8 cellular contexts compared by ENCODE assay signal in genomic region chr19:54464624-54465266, GRCh38. TPM values are rescaled to one million over a fixed set of nuclear protein-coding genes. Genes with fewer than 3 reads are reported as not detected.
DNase-seq lines count a peak whose midpoint lies in the region; ATAC-seq and TF ChIP-seq lines count a peak whose summit lies in the region.

No MANE protein-coding gene starts in this region.

- H3K36me3 Mint-ChIP-seq in natural killer cell treated with Interleukin-12 subunit alpha and Interleukin-12 subunit beta and Interleukin-15 and Interleukin-18, amount 100 ng/mL, for 72 hours: no peaks in the 10 kb centered on the region

- H3K27ac ChIP-seq in Peyer's patch: peak overlapping the region; percentile 95 to 100 (median 98)

- peak; percentile 34 for ATAC-seq in GM21360 (IDR thresholded peaks at IDR 0.05; ENCODE audit: unreplicated experiment)
- peak; percentile 73 to 80 for ATAC-seq in natural killer cell treated with Interleukin-12 subunit alpha and Interleukin-12 subunit beta and Interleukin-15 and Interleukin-18, amount 100 ng/mL, for 72 hours
- ATAC-seq in stimulated activated naive CD8-positive, alpha-beta T cell treated with anti-CD3 and anti-CD28 coated beads, Interleukin-15, amount 100 ng/mL, for 72 hours: peak; percentile 66

- H3K9me3 Mint-ChIP-seq in natural killer cell treated with Interleukin-12 subunit alpha and Interleukin-12 subunit beta and Interleukin-15 and Interleukin-18, amount 100 ng/mL, for 72 hours: no peaks in the 10 kb centered on the region
- no peaks in the 10 kb centered on the region for H3K9me3 Mint-ChIP-seq in stimulated activated naive CD8-positive, alpha-beta T cell treated with anti-CD3 and anti-CD28 coated beads, Interleukin-15, amount 100 ng/mL, for 72 hours

- peak in 3 of 6 experiments; percentile 16 to 41 (median 30) for TF ChIP-seq CTCF in Peyer's patch (IDR thresholded peaks at IDR 0.05)
- no peak for TF ChIP-seq CTCF in fibroblast of the aortic adventitia (IDR thresholded peaks at IDR 0.05; ENCODE audit: insufficient read depth, low read length)

- peaks cover 3 to 57% (median 14%) of the 10 kb centered on the region in 4 donors for H3K4me1 ChIP-seq in Peyer's patch

- H3K4me3 ChIP-seq in Peyer's patch: peak overlapping the region; percentile 61 to 78 (median 70)
- peak overlapping the region; percentile 59 for H3K4me3 ChIP-seq in fibroblast of the aortic adventitia (ENCODE audit: low read depth, low read length)

- H3K27me3 ChIP-seq in Peyer's patch: no peaks in the 10 kb centered on the region

- H3K36me3 ChIP-seq in Peyer's patch: peaks cover 0 to 23% (median 0%) of the 10 kb centered on the region in 3 donors

- peaks cover 18 to 24% of the 10 kb centered on the region in 2 donors for H3K4me1 Mint-ChIP-seq in natural killer cell treated with Interleukin-12 subunit alpha and Interleukin-12 subunit beta and Interleukin-15 and Interleukin-18, amount 100 ng/mL, for 72 hours (ENCODE audit: low read depth in 2 of 2)
- H3K4me1 Mint-ChIP-seq in stimulated activated naive CD8-positive, alpha-beta T cell treated with anti-CD3 and anti-CD28 coated beads, Interleukin-15, amount 100 ng/mL, for 72 hours: peaks cover 39% of the 10 kb centered on the region

- peak; percentile 47 to 75 for TF ChIP-seq POLR2A in Peyer's patch (IDR thresholded peaks at IDR 0.05)

- DNase-seq in DMS114 treated with DMSO at 0.1 percent for 48 hours (lab: John Stamatoyannopoulos, UW; ENCODE audit: unreplicated experiment): peak; percentile 83
- DNase-seq in HS-27A (ENCODE audit: low read depth): peak; percentile 54
- DNase-seq in Peyer's patch: peak; percentile 89 to 97 (median 96)
- peak; percentile 57 for DNase-seq in activated T-helper 9 cell treated with anti-CD3 and anti-CD28 coated beads, Interleukin-2, amount 50 U/mL, for 16 hours (ENCODE audit: low read depth)
- peak; percentile 62 for DNase-seq in fibroblast of the aortic adventitia (ENCODE audit: low read depth)
- DNase-seq in natural killer cell treated with Interleukin-12 subunit alpha and Interleukin-12 subunit beta and Interleukin-15 and Interleukin-18, amount 100 ng/mL, for 72 hours (ENCODE audit: low spot score): peak; percentile 97
- peak; percentile 84 to 90 for DNase-seq in stimulated activated naive CD8-positive, alpha-beta T cell treated with anti-CD3 and anti-CD28 coated beads, Interleukin-15, amount 100 ng/mL, for 72 hours

- H3K4me3 Mint-ChIP-seq in natural killer cell treated with Interleukin-12 subunit alpha and Interleukin-12 subunit beta and Interleukin-15 and Interleukin-18, amount 100 ng/mL, for 72 hours: peak overlapping the region; percentile 80
- H3K4me3 Mint-ChIP-seq in stimulated activated naive CD8-positive, alpha-beta T cell treated with anti-CD3 and anti-CD28 coated beads, Interleukin-15, amount 100 ng/mL, for 72 hours: peak overlapping the region; percentile 87 to 92

- H3K27ac Mint-ChIP-seq in natural killer cell treated with Interleukin-12 subunit alpha and Interleukin-12 subunit beta and Interleukin-15 and Interleukin-18, amount 100 ng/mL, for 72 hours: peak overlapping the region; percentile 86 to 88
- H3K27ac Mint-ChIP-seq in stimulated activated naive CD8-positive, alpha-beta T cell treated with anti-CD3 and anti-CD28 coated beads, Interleukin-15, amount 100 ng/mL, for 72 hours: peak overlapping the region; percentile 94 to 97

- H3K9me3 ChIP-seq in Peyer's patch: peaks cover 0 to 3% (median 0%) of the 10 kb centered on the region in 4 donors

- peaks cover 5 to 14% of the 10 kb centered on the region in 2 donors for H3K27me3 Mint-ChIP-seq in natural killer cell treated with Interleukin-12 subunit alpha and Interleukin-12 subunit beta and Interleukin-15 and Interleukin-18, amount 100 ng/mL, for 72 hours
- H3K27me3 Mint-ChIP-seq in stimulated activated naive CD8-positive, alpha-beta T cell treated with anti-CD3 and anti-CD28 coated beads, Interleukin-15, amount 100 ng/mL, for 72 hours: peaks cover 22% of the 10 kb centered on the region

RNA-seq across cellular contexts. Expression of gene LENG9, which starts 1.2 kb away (rescaled TPM):
- 10 to 100 TPM; 11.0 to 18.9 (median 15.8) TPM for total RNA-seq in Peyer's patch
- 3.7 and 4.9 TPM in 2 replicates for total RNA-seq in fibroblast of the aortic adventitia (ENCODE audit: low replicate concordance)
- total RNA-seq in natural killer cell treated with Interleukin-12 subunit alpha and Interleukin-12 subunit beta and Interleukin-15 and Interleukin-18, amount 100 ng/mL, for 72 hours: 1 to 10 TPM; 6.0 to 9.9 TPM

RNA-seq across cellular contexts. Expression of gene CDC42EP5, which starts 8.4 kb away (rescaled TPM):
- total RNA-seq in Peyer's patch: 100 to 1,000 TPM in 1 of 4 donors, 10 to 100 TPM in 3; 38.0 to 133 (median 94.1) TPM
- total RNA-seq in fibroblast of the aortic adventitia (ENCODE audit: low replicate concordance): 7.9 and 48.8 TPM in 2 replicates
- total RNA-seq in natural killer cell treated with Interleukin-12 subunit alpha and Interleukin-12 subunit beta and Interleukin-15 and Interleukin-18, amount 100 ng/mL, for 72 hours: not detected

RNA-seq across cellular contexts. Expression of gene LENG8, which starts 15.7 kb away (rescaled TPM):
- total RNA-seq in Peyer's patch (100 to 1,000 TPM; 154 to 481 (median 360) TPM), fibroblast of the aortic adventitia (ENCODE audit: low replicate concordance) (21.7 and 41.7 TPM in 2 replicates)
- total RNA-seq in natural killer cell treated with Interleukin-12 subunit alpha and Interleukin-12 subunit beta and Interleukin-15 and Interleukin-18, amount 100 ng/mL, for 72 hours: 100 to 1,000 TPM; 205 to 292 TPM

RNA-seq across cellular contexts. Expression of gene LAIR2, which starts 37.9 kb away (rescaled TPM):
- total RNA-seq in Peyer's patch (not detected), fibroblast of the aortic adventitia (ENCODE audit: low replicate concordance) (not detected in 2 replicates)
- 10 to 100 TPM; 18.4 to 48.0 TPM for total RNA-seq in natural killer cell treated with Interleukin-12 subunit alpha and Interleukin-12 subunit beta and Interleukin-15 and Interleukin-18, amount 100 ng/mL, for 72 hours

RNA-seq across cellular contexts. Expression of gene TTYH1, which starts 49.5 kb away (rescaled TPM):
- total RNA-seq in Peyer's patch: under 1 TPM in 1 of 4 donors, not detected in 3; 0.35 TPM
- not detected in 2 replicates for total RNA-seq in fibroblast of the aortic adventitia (ENCODE audit: low replicate concordance)
- under 1 TPM; 0.31 to 0.73 TPM for total RNA-seq in natural killer cell treated with Interleukin-12 subunit alpha and Interleukin-12 subunit beta and Interleukin-15 and Interleukin-18, amount 100 ng/mL, for 72 hours

Comparison
In these comparisons a context has a peak if more than half of its experiments do, and no peak if none do; other contexts are left out.
1. Peak in every context shown above with its lines: DNase-seq, ATAC-seq, H3K4me3 ChIP-seq and H3K27ac ChIP-seq.